8 cellular contexts compared by ENCODE assay signal in the genomic region with DNA sequence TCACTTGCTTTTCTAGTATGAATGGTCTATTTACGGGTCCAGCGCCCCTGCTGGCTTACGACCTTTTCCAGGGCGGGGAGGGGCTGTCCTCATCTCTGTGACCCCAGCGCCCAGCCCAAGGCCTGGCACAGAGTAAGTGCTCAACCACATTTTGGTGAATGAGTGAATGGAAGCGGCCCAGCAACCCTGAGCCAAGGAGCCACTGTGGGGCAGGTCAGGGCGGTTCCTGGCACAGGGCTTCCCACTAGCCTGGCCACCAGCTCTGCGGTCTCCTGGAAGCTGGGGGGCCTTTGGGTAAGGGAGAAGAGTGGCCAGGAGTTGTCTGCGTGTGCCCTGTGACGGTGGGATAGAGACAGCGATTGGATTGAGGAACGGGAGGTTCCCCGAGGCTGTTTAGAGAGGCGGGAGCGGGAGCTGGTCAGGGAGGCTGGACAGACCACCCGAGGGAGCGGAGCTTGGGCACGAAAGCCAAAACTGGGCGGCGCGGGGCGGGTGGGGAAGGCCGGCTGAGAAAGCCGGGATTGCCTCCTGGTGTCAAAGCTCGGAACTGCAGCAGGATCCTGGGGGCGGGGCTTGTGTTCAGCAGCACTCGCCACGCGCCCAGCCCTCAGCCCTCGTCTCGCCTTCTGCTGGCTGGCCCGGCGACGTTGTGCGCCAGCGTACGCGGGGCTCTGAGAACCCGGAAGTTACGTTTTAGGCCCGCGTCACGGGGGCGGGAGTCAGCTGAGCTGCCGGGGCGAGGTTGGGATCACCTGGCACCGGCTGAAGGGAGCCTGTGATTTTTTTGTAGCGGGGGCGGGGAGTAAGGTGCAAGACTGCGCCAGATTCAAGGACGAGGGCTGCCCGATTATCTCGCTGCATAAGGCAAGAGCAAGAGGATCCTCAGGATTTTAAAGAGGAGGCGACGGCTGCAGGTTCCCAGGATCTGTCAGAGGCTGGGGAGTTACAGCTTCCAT. TPM values are rescaled to one million over a fixed set of nuclear protein-coding genes. Genes with fewer than 3 reads are reported as not detected.
A peak's percentile ranks its signal among the peaks of the same experiment; 100 is the strongest.
DNase-seq lines count a peak whose midpoint lies in the region; ATAC-seq and TF ChIP-seq lines count a peak whose summit lies in the region.

A gene with protein sequence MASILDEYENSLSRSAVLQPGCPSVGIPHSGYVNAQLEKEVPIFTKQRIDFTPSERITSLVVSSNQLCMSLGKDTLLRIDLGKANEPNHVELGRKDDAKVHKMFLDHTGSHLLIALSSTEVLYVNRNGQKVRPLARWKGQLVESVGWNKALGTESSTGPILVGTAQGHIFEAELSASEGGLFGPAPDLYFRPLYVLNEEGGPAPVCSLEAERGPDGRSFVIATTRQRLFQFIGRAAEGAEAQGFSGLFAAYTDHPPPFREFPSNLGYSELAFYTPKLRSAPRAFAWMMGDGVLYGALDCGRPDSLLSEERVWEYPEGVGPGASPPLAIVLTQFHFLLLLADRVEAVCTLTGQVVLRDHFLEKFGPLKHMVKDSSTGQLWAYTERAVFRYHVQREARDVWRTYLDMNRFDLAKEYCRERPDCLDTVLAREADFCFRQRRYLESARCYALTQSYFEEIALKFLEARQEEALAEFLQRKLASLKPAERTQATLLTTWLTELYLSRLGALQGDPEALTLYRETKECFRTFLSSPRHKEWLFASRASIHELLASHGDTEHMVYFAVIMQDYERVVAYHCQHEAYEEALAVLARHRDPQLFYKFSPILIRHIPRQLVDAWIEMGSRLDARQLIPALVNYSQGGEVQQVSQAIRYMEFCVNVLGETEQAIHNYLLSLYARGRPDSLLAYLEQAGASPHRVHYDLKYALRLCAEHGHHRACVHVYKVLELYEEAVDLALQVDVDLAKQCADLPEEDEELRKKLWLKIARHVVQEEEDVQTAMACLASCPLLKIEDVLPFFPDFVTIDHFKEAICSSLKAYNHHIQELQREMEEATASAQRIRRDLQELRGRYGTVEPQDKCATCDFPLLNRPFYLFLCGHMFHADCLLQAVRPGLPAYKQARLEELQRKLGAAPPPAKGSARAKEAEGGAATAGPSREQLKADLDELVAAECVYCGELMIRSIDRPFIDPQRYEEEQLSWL (plus strand): TSS at position 718 of the 956 bp plus-strand sequence. CDS start 319 bp downstream, outside the sequence.

- peak within 1 kb of the TSS; percentile 94 for H3K27ac Mint-ChIP-seq in endothelial cell (ENCODE audit: unreplicated experiment)

- peaks cover 9% of the 10 kb centered on the region for H3K36me3 Mint-ChIP-seq in endothelial cell (ENCODE audit: low read depth, unreplicated experiment)

- peaks cover 12% of the 10 kb centered on the region for H3K27me3 Mint-ChIP-seq in endothelial cell (ENCODE audit: unreplicated experiment)

- H3K4me3 ChIP-seq in OCI-LY3 (ENCODE audit: low read length) (peak within 1 kb of the TSS; percentile 88), mononuclear cell (ENCODE audit: low read length) (peak within 1 kb of the TSS; percentile 99)

- H3K9me3 ChIP-seq in OCI-LY3 (ENCODE audit: insufficient read depth, low read length) = no peaks in the 10 kb centered on the region
- no peaks in the 10 kb centered on the region for H3K9me3 ChIP-seq in mononuclear cell (ENCODE audit: low read depth, low read length)

- peak within 1 kb of the TSS; percentile 96 for H3K4me2 ChIP-seq in OCI-LY3 (ENCODE audit: low read length)

- DNase-seq in DMS114 treated with DMSO at 0.1 percent for 48 hours (lab: John Stamatoyannopoulos, UW; ENCODE audit: unreplicated experiment) = peak; percentile 93
- peak; percentile 73 for DNase-seq in HuH-7.5 (ENCODE audit: low spot score)
- DNase-seq in activated CD8-positive, alpha-beta memory T cell treated with anti-CD3 and anti-CD28 coated beads, Interleukin-2, amount 50 U/mL, for 48 hours = peak; percentile 100
- peak; percentile 100 for DNase-seq in endothelial cell (ENCODE audit: low spot score)
- DNase-seq in stimulated activated CD8-positive, alpha-beta memory T cell treated with anti-CD3 and anti-CD28 coated beads, Interleukin-4, amount 100 ng/mL, for 1 hour (ENCODE audit: low read depth in 2 of 2, low spot score in 1 of 2) = peak; percentile 97 to 99

- H3K4me3 Mint-ChIP-seq in endothelial cell (ENCODE audit: unreplicated experiment) = peak within 1 kb of the TSS; percentile 97

- TF ChIP-seq CTCF in OCI-LY3 (IDR thresholded peaks at IDR 0.05; ENCODE audit: low read depth, low read length) (peak; percentile 69), endothelial cell (IDR thresholded peaks at IDR 0.05; ENCODE audit: unreplicated experiment) (peak; percentile 89)

- H3K27ac ChIP-seq in OCI-LY3 (ENCODE audit: low read length) = no peak within 1 kb of the TSS

- H4K20me1 ChIP-seq in OCI-LY3 (ENCODE audit: insufficient read depth, low read length) = no peaks in the 10 kb centered on the region

- H3K9ac ChIP-seq in OCI-LY3 (ENCODE audit: low read length) = peak within 1 kb of the TSS; percentile 80

- H3K27me3 ChIP-seq in OCI-LY3 (ENCODE audit: low read depth, low read length) (peaks cover 4% of the 10 kb centered on the region; the same call in 1 of the 2 replicates), mononuclear cell (ENCODE audit: insufficient read depth, low read length) (no peaks in the 10 kb centered on the region)

- peaks cover 19% of the 10 kb centered on the region for H3K79me2 ChIP-seq in OCI-LY3 (ENCODE audit: low read length)

- ATAC-seq in GM21526 (IDR thresholded peaks at IDR 0.05; ENCODE audit: low FRiP score, unreplicated experiment) = peak; percentile 79

- peak within 1 kb of the TSS; percentile 81 for H2AFZ ChIP-seq in OCI-LY3 (ENCODE audit: low read depth, low read length)

- H3K4me1 ChIP-seq in OCI-LY3 (ENCODE audit: low read length) (peaks cover 11% of the 10 kb centered on the region), mononuclear cell (ENCODE audit: insufficient read depth, low read length) (peaks cover 34% of the 10 kb centered on the region)

- peaks cover 18% of the 10 kb centered on the region for H3K4me1 Mint-ChIP-seq in endothelial cell (ENCODE audit: unreplicated experiment)

- no peaks in the 10 kb centered on the region for H3K9me3 Mint-ChIP-seq in endothelial cell (ENCODE audit: unreplicated experiment)

- peaks cover 4% of the 10 kb centered on the region for H3K36me3 ChIP-seq in OCI-LY3 (replicated peaks; ENCODE audit: low read depth, low read length)

RNA-seq across cellular contexts. Expression of the gene that starts here (rescaled TPM):
- total RNA-seq in endothelial cell (ENCODE audit: unreplicated experiment) (39.2 TPM), mononuclear cell (28.7 TPM)
